ENCODE assay signal across 18 cellular contexts in genomic region chr4:186078977-186079697, GRCh38. TPM values are rescaled to one million over a fixed set of nuclear protein-coding genes. Genes with fewer than 3 reads are reported as not detected.
A peak's percentile ranks its signal among the peaks of the same experiment; 100 is the strongest.
DNase-seq lines count a peak whose midpoint lies in the region; ATAC-seq and TF ChIP-seq lines count a peak whose summit lies in the region.
"Had no signal": no experiment of that assay in that cellular context is flagged by ENCODE, and none has a peak within 500 bp of the region (broad histone marks: within the 10 kb centered on the region; RNA-seq: fewer than 3 reads in every experiment).

No MANE protein-coding gene starts in this region.

- no peaks in the 10 kb centered on the region for H3K36me3 ChIP-seq in Caco-2 (ENCODE audit: control insufficient read depth, insufficient read depth, low read length)
- H3K36me3 ChIP-seq in Loucy (ENCODE audit: insufficient read depth, low read length), result no peaks in the 10 kb centered on the region
- H3K36me3 ChIP-seq: thoracic aorta had no signal

- H4K20me1 ChIP-seq in Loucy (ENCODE audit: insufficient read depth, low read length, poor library complexity, severe bottlenecking), result no peaks in the 10 kb centered on the region

- H3K4me1 ChIP-seq in Caco-2, result peaks cover 6% of the 10 kb centered on the region; the same call in 1 of the 2 replicates
- H3K4me1 ChIP-seq in Loucy (ENCODE audit: insufficient read depth, low read length, poor library complexity, severe bottlenecking), result peaks cover 8% of the 10 kb centered on the region
- H3K4me1 ChIP-seq: psoas muscle had no signal

- H3K9me3 Mint-ChIP-seq in Caco-2 (ENCODE audit: unreplicated experiment) (no peaks in the 10 kb centered on the region), nephron (peaks cover 2% of the 10 kb centered on the region)
- no peaks in the 10 kb centered on the region for H3K9me3 Mint-ChIP-seq in activated naive CD8-positive, alpha-beta T cell treated with anti-CD3 and anti-CD28 coated beads for 36 hours
- H3K9me3 Mint-ChIP-seq in natural killer cell treated with Interleukin-12 subunit alpha and Interleukin-12 subunit beta and Interleukin-15 and Interleukin-18, amount 100 ng/mL, for 72 hours, result no peaks in the 10 kb centered on the region
- H3K9me3 Mint-ChIP-seq: T-cell had no signal

- no peaks in the 10 kb centered on the region for H3K9me2 ChIP-seq in Loucy (replicated peaks; ENCODE audit: low read depth, low read length)

- no TSS peak for BruUV-seq in Caco-2 (replicated peaks; lab: Mats Ljungman, UMichigan)

- TF ChIP-seq CTCF in Caco-2 (IDR thresholded peaks at IDR 0.05; ENCODE audit: insufficient read depth in 1 of 2, low read depth in 1 of 2, low read length in 1 of 2, severe bottlenecking in 1 of 2, unreplicated experiment in 1 of 2) (no peak), Loucy (conservative IDR thresholded peaks at IDR 0.05; ENCODE audit: low read length) (no peak), epithelial cell of proximal tubule (conservative IDR thresholded peaks at IDR 0.05; ENCODE audit: low read depth, low read length) (no peak), nephron (IDR thresholded peaks at IDR 0.05; ENCODE audit: unreplicated experiment in 3 of 3) (no peak)

- H3F3A ChIP-seq in Loucy (ENCODE audit: low read depth), result no peaks in the 10 kb centered on the region

- H3K4me3 Mint-ChIP-seq in Caco-2 (ENCODE audit: unreplicated experiment) (peak overlapping the region; percentile 16), nephron (no peak overlapping the region)
- H3K4me3 Mint-ChIP-seq in activated naive CD8-positive, alpha-beta T cell treated with anti-CD3 and anti-CD28 coated beads for 36 hours, result no peak overlapping the region
- H3K4me3 Mint-ChIP-seq in natural killer cell treated with Interleukin-12 subunit alpha and Interleukin-12 subunit beta and Interleukin-15 and Interleukin-18, amount 100 ng/mL, for 72 hours, result no peak overlapping the region
- H3K4me3 Mint-ChIP-seq: T-cell had no signal

- H3K4me2 ChIP-seq in Loucy (ENCODE audit: low read depth, low read length, poor library complexity, severe bottlenecking), result peak overlapping the region; percentile 54

- H3K36me3 Mint-ChIP-seq in Caco-2 (ENCODE audit: insufficient read depth, unreplicated experiment) (no peaks in the 10 kb centered on the region), nephron (ENCODE audit: low read depth) (no peaks in the 10 kb centered on the region)
- H3K36me3 Mint-ChIP-seq in activated naive CD8-positive, alpha-beta T cell treated with anti-CD3 and anti-CD28 coated beads for 36 hours, result no peaks in the 10 kb centered on the region
- H3K36me3 Mint-ChIP-seq in natural killer cell treated with Interleukin-12 subunit alpha and Interleukin-12 subunit beta and Interleukin-15 and Interleukin-18, amount 100 ng/mL, for 72 hours, result peaks cover 6% of the 10 kb centered on the region

- POLR2A ChIA-PET in Caco-2 (lab: Charles Lee), result no interaction called here

- no peaks in the 10 kb centered on the region for H3K9me3 ChIP-seq in Caco-2
- no peaks in the 10 kb centered on the region for H3K9me3 ChIP-seq in Loucy (ENCODE audit: insufficient read depth, low read depth, low read length)
- H3K9me3 ChIP-seq: psoas muscle, thoracic aorta had no signal

- no peak overlapping the region for H3K4me3 ChIP-seq in Caco-2 (ENCODE audit: low read depth, low read length)
- H3K4me3 ChIP-seq in Loucy (ENCODE audit: low read length, poor library complexity, severe bottlenecking), result peak overlapping the region; percentile 36
- peak overlapping the region; percentile 34 for H3K4me3 ChIP-seq in epithelial cell of proximal tubule (ENCODE audit: low read depth, low read length)
- H3K4me3 ChIP-seq: psoas muscle, thoracic aorta had no signal

- CTCF ChIA-PET in Caco-2 (lab: Charles Lee), result no interaction called here

- peaks cover 2% of the 10 kb centered on the region for H3K27me3 Mint-ChIP-seq in Caco-2 (ENCODE audit: insufficient read depth, unreplicated experiment)
- H3K27me3 Mint-ChIP-seq in nephron (ENCODE audit: low read depth), result peaks cover 16% of the 10 kb centered on the region
- peaks cover 9% of the 10 kb centered on the region for H3K27me3 Mint-ChIP-seq in activated naive CD8-positive, alpha-beta T cell treated with anti-CD3 and anti-CD28 coated beads for 36 hours
- no peaks in the 10 kb centered on the region for H3K27me3 Mint-ChIP-seq in natural killer cell treated with Interleukin-12 subunit alpha and Interleukin-12 subunit beta and Interleukin-15 and Interleukin-18, amount 100 ng/mL, for 72 hours

- H3K27me3 ChIP-seq in Caco-2 (replicated peaks; ENCODE audit: control insufficient read depth, insufficient read depth, low read length) (no peaks in the 10 kb centered on the region), Loucy (ENCODE audit: insufficient read depth, low read length, poor library complexity, severe bottlenecking) (no peaks in the 10 kb centered on the region)

- peaks cover 16% of the 10 kb centered on the region for H3K4me1 Mint-ChIP-seq in Caco-2 (ENCODE audit: low read depth, unreplicated experiment)
- H3K4me1 Mint-ChIP-seq in nephron, result peaks cover 21% of the 10 kb centered on the region
- no peaks in the 10 kb centered on the region for H3K4me1 Mint-ChIP-seq in activated naive CD8-positive, alpha-beta T cell treated with anti-CD3 and anti-CD28 coated beads for 36 hours
- H3K4me1 Mint-ChIP-seq in natural killer cell treated with Interleukin-12 subunit alpha and Interleukin-12 subunit beta and Interleukin-15 and Interleukin-18, amount 100 ng/mL, for 72 hours (ENCODE audit: low read depth in 2 of 2), result no peaks in the 10 kb centered on the region
- H3K4me1 Mint-ChIP-seq: T-cell had no signal

- no peaks in the 10 kb centered on the region for H3K79me2 ChIP-seq in Loucy (ENCODE audit: insufficient read depth, low read length)

- intact Hi-C loops in Caco-2 (cut with micrococcal nuclease; ENCODE audit: unreplicated experiment), result loop anchor here (2.0 kb wide), 1 partner anchor 58 kb away; no protein-coding TSS in a partner anchor

- H3K27ac Mint-ChIP-seq in Caco-2 (ENCODE audit: unreplicated experiment) (no peak overlapping the region), nephron (peak overlapping the region; percentile 23 to 56 (median 50))
- H3K27ac Mint-ChIP-seq in activated naive CD8-positive, alpha-beta T cell treated with anti-CD3 and anti-CD28 coated beads for 36 hours, result no peak overlapping the region
- no peak overlapping the region for H3K27ac Mint-ChIP-seq in natural killer cell treated with Interleukin-12 subunit alpha and Interleukin-12 subunit beta and Interleukin-15 and Interleukin-18, amount 100 ng/mL, for 72 hours
- H3K27ac Mint-ChIP-seq: T-cell had no signal

- peak overlapping the region; percentile 3 for H3K9ac ChIP-seq in Loucy (ENCODE audit: low read depth, low read length, poor library complexity, severe bottlenecking)

- DNase-seq in Caco-2 (peak; percentile 19 to 49), epithelial cell of proximal tubule (ENCODE audit: low read depth) (no peak), NCI-H774 (lab: John Stamatoyannopoulos, UW) (no peak)
- DNase-seq in activated naive CD8-positive, alpha-beta T cell treated with anti-CD3 and anti-CD28 coated beads for 36 hours, result no peak
- DNase-seq in natural killer cell treated with Interleukin-12 subunit alpha and Interleukin-12 subunit beta and Interleukin-15 and Interleukin-18, amount 100 ng/mL, for 72 hours (ENCODE audit: low spot score), result no peak
- DNase-seq: activated CD4-positive, alpha-beta T cell treated with anti-CD3 and anti-CD28 coated beads for 1 hour; activated naive CD4-positive, alpha-beta T cell; COR-L47; effector CD8-positive, alpha-beta T cell; GF-D8; MM.1S; NCI-H2081; psoas muscle; T-cell had no signal

- peak overlapping the region; percentile 74 for H2AFZ ChIP-seq in Loucy (ENCODE audit: low read length)

- ATAC-seq in GM21717 (IDR thresholded peaks at IDR 0.05; ENCODE audit: unreplicated experiment), result no peak
- ATAC-seq in natural killer cell treated with Interleukin-12 subunit alpha and Interleukin-12 subunit beta and Interleukin-15 and Interleukin-18, amount 100 ng/mL, for 72 hours, result no peak
- ATAC-seq: psoas muscle, T-cell had no signal

RNA-seq across cellular contexts. Expression of gene TLR3, which starts 10.2 kb away (rescaled TPM):
- 0.42 and 0.57 TPM in 2 replicates for total RNA-seq in Caco-2 (2022)
- 4.7 and 5.5 TPM in 2 replicates for total RNA-seq in epithelial cell of proximal tubule
- total RNA-seq in activated naive CD8-positive, alpha-beta T cell treated with anti-CD3 and anti-CD28 coated beads for 36 hours, result not detected
- total RNA-seq in natural killer cell treated with Interleukin-12 subunit alpha and Interleukin-12 subunit beta and Interleukin-15 and Interleukin-18, amount 100 ng/mL, for 72 hours, result 1 to 10 TPM; 1.2 to 1.8 TPM

RNA-seq across cellular contexts. Expression of gene FAM149A, which starts 25.4 kb away (rescaled TPM):
- total RNA-seq in Caco-2 (2022) (5.1 and 6.6 TPM in 2 replicates), epithelial cell of proximal tubule (23.1 and 25.1 TPM in 2 replicates)
- under 1 TPM; 0.52 to 0.82 TPM for total RNA-seq in activated naive CD8-positive, alpha-beta T cell treated with anti-CD3 and anti-CD28 coated beads for 36 hours
- not detected for total RNA-seq in natural killer cell treated with Interleukin-12 subunit alpha and Interleukin-12 subunit beta and Interleukin-15 and Interleukin-18, amount 100 ng/mL, for 72 hours

Comparison
In these comparisons a context has a peak if more than half of its experiments do, and no peak if none do; other contexts are left out.
1. DNase-seq: peak in Caco-2 (2 of 2); none in epithelial cell of proximal tubule (single experiment), activated naive CD8-positive, alpha-beta T cell treated with anti-CD3 and anti-CD28 coated beads for 36 hours (single experiment), NCI-H774 (single experiment) and natural killer cell treated with Interleukin-12 subunit alpha and Interleukin-12 subunit beta and Interleukin-15 and Interleukin-18, amount 100 ng/mL, for 72 hours (single experiment).
2. H3K27ac Mint-ChIP-seq: peak in nephron (3 of 3); none in Caco-2 (single experiment), activated naive CD8-positive, alpha-beta T cell treated with anti-CD3 and anti-CD28 coated beads for 36 hours (single experiment) and natural killer cell treated with Interleukin-12 subunit alpha and Interleukin-12 subunit beta and Interleukin-15 and Interleukin-18, amount 100 ng/mL, for 72 hours (0 of 2).